15 cellular contexts compared by ENCODE assay signal in genomic region chr20:40680560-40680959, GRCh38. TPM values are rescaled to one million over a fixed set of nuclear protein-coding genes. Genes with fewer than 3 reads are reported as not detected.
A peak's percentile ranks its signal among the peaks of the same experiment; 100 is the strongest.
DNase-seq lines count a peak whose midpoint lies in the region; ATAC-seq and FAIRE-seq lines count a peak whose summit lies in the region.
"Had no signal": no experiment of that assay in that cellular context is flagged by ENCODE, and none has a peak within 500 bp of the region (broad histone marks: within the 10 kb centered on the region; RNA-seq: fewer than 3 reads in every experiment).

No MANE protein-coding gene starts in this region.

- H3K9me3 Mint-ChIP-seq in dendritic cell treated with granulocyte-macrophage colony-stimulating factor and Interleukin-4, amounts not matched to agents 40 ng/mL and 50 ng/mL, for 4 days = no peaks in the 10 kb centered on the region
- H3K9me3 Mint-ChIP-seq in activated naive CD4-positive, alpha-beta T cell treated with anti-CD3 and anti-CD28 coated beads, Interleukin-2, amount 10 ng/mL, durations not matched to agents 7 days and 5 days = no peaks in the 10 kb centered on the region
- H3K9me3 Mint-ChIP-seq: natural killer cell had no signal

- H3K9me3 ChIP-seq in SJCRH30 (replicated peaks) = no peaks in the 10 kb centered on the region

- peaks cover 81% of the 10 kb centered on the region for H3K4me1 Mint-ChIP-seq in dendritic cell treated with granulocyte-macrophage colony-stimulating factor and Interleukin-4, amounts not matched to agents 40 ng/mL and 50 ng/mL, for 4 days (ENCODE audit: low read depth)
- no peaks in the 10 kb centered on the region for H3K4me1 Mint-ChIP-seq in activated naive CD4-positive, alpha-beta T cell treated with anti-CD3 and anti-CD28 coated beads, Interleukin-2, amount 10 ng/mL, durations not matched to agents 7 days and 5 days

- CTCF ChIA-PET in activated naive CD4-positive, alpha-beta T cell treated with anti-CD3 and anti-CD28 coated beads, Interleukin-2, amount 10 ng/mL, durations not matched to agents 7 days and 5 days (lab: Charles Lee) = interaction anchor here (0.5 kb wide), 1 partner anchor 900 kb away, joined by 3 read pairs; no protein-coding TSS in a partner anchor

- H3K27ac ChIP-seq in SJCRH30 = no peak overlapping the region
- H3K27ac ChIP-seq: cardiac muscle cell had no signal

- intact Hi-C loops in dendritic cell treated with granulocyte-macrophage colony-stimulating factor and Interleukin-4, amounts not matched to agents 40 ng/mL and 50 ng/mL, for 4 days (cut with micrococcal nuclease) = loop anchor here (2.0 to 10.0 kb wide), 4 partner anchors 118 to 416 kb away; no protein-coding TSS in a partner anchor

- in situ Hi-C loops in ACHN (cut with HindIII; ENCODE audit: low pct_ligation_motif_present, low pct_unique_long_range_greater_than_20kb, low sequenced_read_pairs) = no loop called here

- ATAC-seq in GM18511 (IDR thresholded peaks at IDR 0.05; ENCODE audit: unreplicated experiment) (peak; percentile 90), GM21515 (IDR thresholded peaks at IDR 0.05; ENCODE audit: unreplicated experiment) (peak; percentile 74), HG03060 (IDR thresholded peaks at IDR 0.05; ENCODE audit: low read depth, unreplicated experiment) (peak; percentile 92)
- ATAC-seq: natural killer cell, Panc1, sciatic nerve had no signal

- H3K4me1 ChIP-seq in SJCRH30 = no peaks in the 10 kb centered on the region

- peaks cover 37% of the 10 kb centered on the region for H3K36me3 Mint-ChIP-seq in dendritic cell treated with granulocyte-macrophage colony-stimulating factor and Interleukin-4, amounts not matched to agents 40 ng/mL and 50 ng/mL, for 4 days (ENCODE audit: low read depth)
- H3K36me3 Mint-ChIP-seq in activated naive CD4-positive, alpha-beta T cell treated with anti-CD3 and anti-CD28 coated beads, Interleukin-2, amount 10 ng/mL, durations not matched to agents 7 days and 5 days = no peaks in the 10 kb centered on the region
- H3K36me3 Mint-ChIP-seq: natural killer cell had no signal

- no peaks in the 10 kb centered on the region for H3K36me3 ChIP-seq in SJCRH30
- H3K36me3 ChIP-seq: cardiac muscle cell had no signal

- FAIRE-seq in frontal cortex (lab: Jason Lieb, UNC) = no peak
- FAIRE-seq: endothelial cell of umbilical vein had no signal

- H3K4me3 Mint-ChIP-seq in dendritic cell treated with granulocyte-macrophage colony-stimulating factor and Interleukin-4, amounts not matched to agents 40 ng/mL and 50 ng/mL, for 4 days = no peak overlapping the region
- no peak overlapping the region for H3K4me3 Mint-ChIP-seq in activated naive CD4-positive, alpha-beta T cell treated with anti-CD3 and anti-CD28 coated beads, Interleukin-2, amount 10 ng/mL, durations not matched to agents 7 days and 5 days
- H3K4me3 Mint-ChIP-seq: natural killer cell had no signal

- peaks cover 26% of the 10 kb centered on the region for H3K27me3 ChIP-seq in SJCRH30

- peaks cover 34% of the 10 kb centered on the region for H3K27me3 Mint-ChIP-seq in dendritic cell treated with granulocyte-macrophage colony-stimulating factor and Interleukin-4, amounts not matched to agents 40 ng/mL and 50 ng/mL, for 4 days
- H3K27me3 Mint-ChIP-seq in activated naive CD4-positive, alpha-beta T cell treated with anti-CD3 and anti-CD28 coated beads, Interleukin-2, amount 10 ng/mL, durations not matched to agents 7 days and 5 days = peaks cover 78% of the 10 kb centered on the region

- no peak overlapping the region for H3K4me3 ChIP-seq in SJCRH30
- H3K4me3 ChIP-seq: cardiac muscle cell had no signal

- peak overlapping the region; percentile 75 for H3K27ac Mint-ChIP-seq in dendritic cell treated with granulocyte-macrophage colony-stimulating factor and Interleukin-4, amounts not matched to agents 40 ng/mL and 50 ng/mL, for 4 days
- H3K27ac Mint-ChIP-seq in activated naive CD4-positive, alpha-beta T cell treated with anti-CD3 and anti-CD28 coated beads, Interleukin-2, amount 10 ng/mL, durations not matched to agents 7 days and 5 days = no peak overlapping the region
- H3K27ac Mint-ChIP-seq: natural killer cell had no signal

- DNase-seq in SJCRH30 (no peak), frontal cortex (ENCODE audit: low spot score in 2 of 2) (no peak), ACHN (no peak)
- no peak for DNase-seq in activated naive CD4-positive, alpha-beta T cell treated with anti-CD3 and anti-CD28 coated beads, Interleukin-2, amount 10 ng/mL, durations not matched to agents 7 days and 5 days
- DNase-seq: activated gamma-delta T cell treated with Interleukin-2 at 50 U/mL for 16 hours, C1 segment of cervical spinal cord, natural killer cell had no signal

RNA-seq across cellular contexts. Expression of gene MAFB, which starts 8.5 kb away (rescaled TPM):
- total RNA-seq in SJCRH30 (2014; rRNA removed; shearing (Covaris generic)) = not detected in 2 replicates
- 7.3 TPM for total RNA-seq in frontal cortex
